Comparison of ENCODE assay signal across 23 cellular contexts in the genomic region with DNA sequence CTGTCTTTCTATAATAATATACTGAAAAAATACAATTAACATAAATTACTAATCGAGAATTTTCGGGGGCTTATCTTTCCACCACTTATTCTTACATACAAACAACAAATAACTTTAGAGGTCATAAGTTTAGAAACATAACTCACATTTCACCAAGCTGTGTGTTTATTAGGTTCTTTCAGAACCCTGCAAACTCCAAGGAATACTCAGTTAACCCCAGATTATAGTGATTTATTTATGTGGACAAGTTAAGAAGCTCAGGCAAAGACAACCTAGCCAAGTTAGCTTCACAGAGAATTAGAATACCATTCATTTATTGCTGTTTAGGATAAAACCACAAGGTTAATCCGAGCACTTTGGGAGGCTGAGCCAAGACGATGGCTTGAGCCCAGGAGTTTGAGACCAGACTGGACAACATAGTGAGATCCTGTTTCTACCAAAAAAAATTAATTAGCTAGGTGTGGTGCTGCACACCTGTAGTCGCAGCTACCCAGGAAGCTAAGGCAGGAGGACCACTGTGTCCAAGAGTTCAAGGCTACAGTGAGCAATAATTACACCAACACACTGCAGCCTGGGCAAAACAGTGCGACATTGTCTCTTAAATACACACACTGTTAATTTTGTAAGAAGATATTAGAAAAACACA. TPM values are rescaled to one million over a fixed set of nuclear protein-coding genes. Genes with fewer than 3 reads are reported as not detected.
DNase-seq lines count a peak whose midpoint lies in the region; ATAC-seq, FAIRE-seq and TF ChIP-seq lines count a peak whose summit lies in the region.
"Had no signal": no experiment of that assay in that cellular context is flagged by ENCODE, and none has a peak within 500 bp of the region (broad histone marks: within the 10 kb centered on the region; RNA-seq: fewer than 3 reads in every experiment).

No MANE protein-coding gene starts in this region.

- H3K79me1 ChIP-seq in trophoblast cell (ENCODE audit: low read length) = no peaks in the 10 kb centered on the region

- intact Hi-C loops in activated CD4-positive, alpha-beta memory T cell treated with anti-CD3 and anti-CD28 coated beads for 36 hours (cut with micrococcal nuclease) = no loop called here
- intact Hi-C loops in GM12878 (cut with micrococcal nuclease; ENCODE audit: unreplicated experiment) = no loop called here

- no peak overlapping the region for H2AK5ac ChIP-seq in trophoblast cell (ENCODE audit: low read length)

- no peak overlapping the region for H3K4me2 ChIP-seq in GM12878 (ENCODE audit: control insufficient read depth, insufficient read depth)
- no peak overlapping the region for H3K4me2 ChIP-seq in trophoblast cell (ENCODE audit: low read length)

- H3K18ac ChIP-seq in trophoblast cell (ENCODE audit: low read length) = no peak overlapping the region

- BruUV-seq in GM12878 (replicated peaks; lab: Mats Ljungman, UMichigan) = no TSS peak

- no peak overlapping the region for H3K9ac ChIP-seq in GM12878 (ENCODE audit: control insufficient read depth, insufficient read depth, low read length)
- no peak overlapping the region for H3K9ac ChIP-seq in trophoblast cell (ENCODE audit: low read length)

- H4K91ac ChIP-seq in trophoblast cell (ENCODE audit: low read depth, low read length) = no peak overlapping the region

- H2BK5ac ChIP-seq in trophoblast cell (ENCODE audit: low read depth, low read length, poor library complexity) = no peak overlapping the region

- H3K14ac ChIP-seq in trophoblast cell (ENCODE audit: low read length) = no peak overlapping the region

- no peak overlapping the region for H2BK12ac ChIP-seq in trophoblast cell (ENCODE audit: low read length)

- TF ChIP-seq RAD21 in GM12878 (IDR thresholded peaks at IDR 0.05; ENCODE audit: insufficient read depth, low read depth, low read length) = no peak

- peaks cover 26% of the 10 kb centered on the region for H3K36me3 Mint-ChIP-seq in activated CD4-positive, alpha-beta memory T cell treated with anti-CD3 and anti-CD28 coated beads for 36 hours
- peaks cover 54% of the 10 kb centered on the region for H3K36me3 Mint-ChIP-seq in activated CD4-positive, alpha-beta memory T cell treated with anti-CD3 and anti-CD28 coated beads, Interleukin-2, amount 10 ng/mL, durations not matched to agents 7 days and 5 days (ENCODE audit: low read depth)

- no peak overlapping the region for H2AFZ ChIP-seq in GM12878 (ENCODE audit: control insufficient read depth, low read depth, low read length)
- H2AFZ ChIP-seq in trophoblast cell (ENCODE audit: insufficient read depth, low read length, poor library complexity) = no peak overlapping the region

- no peak for TF ChIP-seq CTCF in GM12878 (IDR thresholded peaks at IDR 0.05 in 2 of 3, conservative IDR thresholded peaks at IDR 0.05 in 1 of 3; ENCODE audit: control insufficient read depth in 2 of 3, extremely low read depth in 1 of 3, insufficient read depth in 1 of 3, low read depth in 3 of 3, low read length in 3 of 3)

- H4K12ac ChIP-seq in trophoblast cell (ENCODE audit: low read depth, low read length) = no peak overlapping the region

- no peak overlapping the region for H3K23ac ChIP-seq in trophoblast cell (ENCODE audit: low read length)

- no peaks in the 10 kb centered on the region for H3K9me3 Mint-ChIP-seq in activated CD4-positive, alpha-beta memory T cell treated with anti-CD3 and anti-CD28 coated beads for 36 hours
- no peaks in the 10 kb centered on the region for H3K9me3 Mint-ChIP-seq in activated CD4-positive, alpha-beta memory T cell treated with anti-CD3 and anti-CD28 coated beads, Interleukin-2, amount 10 ng/mL, durations not matched to agents 7 days and 5 days
- H3K9me3 Mint-ChIP-seq: stimulated activated naive CD8-positive, alpha-beta T cell treated with anti-CD3 and anti-CD28 coated beads, Interleukin-15, Interleukin-2, amounts not matched to agents 100 ng/mL and 50 ng/mL, for 24 hours had no signal

- peak overlapping the region; percentile 26 for H3K4ac ChIP-seq in trophoblast cell (ENCODE audit: low read depth, low read length)

- H3K79me2 ChIP-seq in GM12878 (ENCODE audit: control insufficient read depth, insufficient read depth, low read length) (peaks cover 52% of the 10 kb centered on the region), trophoblast cell (ENCODE audit: control insufficient read depth, insufficient read depth, low read length, poor library complexity) (peaks cover 10% of the 10 kb centered on the region)

- SMC1A ChIA-PET in GM12878 (lab: Charles Lee; ENCODE audit: uncharacterized antibody, unreplicated experiment) = interaction anchor here (0.8 to 1.3 kb wide), 3 partner anchors 8 to 49 kb away, joined by 3 to 4 read pairs (median 4); no protein-coding TSS in a partner anchor

- H4K20me1 ChIP-seq in GM12878 (ENCODE audit: control insufficient read depth, insufficient read depth) = no peaks in the 10 kb centered on the region

- CTCF ChIA-PET in activated CD4-positive, alpha-beta memory T cell treated with anti-CD3 and anti-CD28 coated beads for 36 hours (lab: Charles Lee) = no interaction called here
- CTCF ChIA-PET in activated CD4-positive, alpha-beta memory T cell treated with anti-CD3 and anti-CD28 coated beads, Interleukin-2, amount 10 ng/mL, durations not matched to agents 7 days and 5 days (lab: Charles Lee) = no interaction called here
- CTCF ChIA-PET in GM12878 (lab: Yijun Ruan, JAX) = interaction anchor here (1.1 to 1.8 kb wide), 3 partner anchors 8 to 186 kb away, joined by 3 to 7 read pairs (median 5); no protein-coding TSS in a partner anchor

- RAD21 ChIA-PET in GM12878 (lab: Charles Lee; ENCODE audit: unreplicated experiment) = no interaction called here

- H3K4me1 Mint-ChIP-seq in activated CD4-positive, alpha-beta memory T cell treated with anti-CD3 and anti-CD28 coated beads for 36 hours (ENCODE audit: low read depth) = peaks cover 45% of the 10 kb centered on the region
- peaks cover 16% of the 10 kb centered on the region for H3K4me1 Mint-ChIP-seq in activated CD4-positive, alpha-beta memory T cell treated with anti-CD3 and anti-CD28 coated beads, Interleukin-2, amount 10 ng/mL, durations not matched to agents 7 days and 5 days

- TF ChIP-seq POLR2A in H54 (IDR thresholded peaks at IDR 0.05; ENCODE audit: low read depth, low read length) = no peak
- no peak for TF ChIP-seq POLR2A in GM12878 (IDR thresholded peaks at IDR 0.05; ENCODE audit: low read depth, low read length)

- H4K8ac ChIP-seq in trophoblast cell (ENCODE audit: low read depth, low read length) = no peak overlapping the region

- no peak overlapping the region for H3K4me3 ChIP-seq in GM12878
- H3K4me3 ChIP-seq in trophoblast cell (ENCODE audit: low read depth, low read length) = no peak overlapping the region
- H3K4me3 ChIP-seq in small intestine (ENCODE audit: low read depth in 1 of 2, low read length in 2 of 2) = no peak overlapping the region
- H3K4me3 ChIP-seq: HAP-1, ovary, transverse colon had no signal

- no peak for ATAC-seq in GM12878

- H3K27me3 ChIP-seq in GM12878 (replicated peaks in 1 of 2; ENCODE audit: control insufficient read depth in 2 of 2, insufficient read depth in 2 of 2, low read length in 1 of 2) (no peaks in the 10 kb centered on the region), trophoblast cell (ENCODE audit: insufficient read depth, low read length) (no peaks in the 10 kb centered on the region), small intestine (ENCODE audit: control insufficient read depth in 2 of 2, insufficient read depth in 2 of 2, low read length in 2 of 2) (no peaks in the 10 kb centered on the region)
- H3K27me3 ChIP-seq: BE2C, ovary, transverse colon had no signal

- no peak overlapping the region for H2BK120ac ChIP-seq in trophoblast cell (ENCODE audit: insufficient read depth, low read length, poor library complexity)

- FAIRE-seq in H54 (lab: Jason Lieb, UNC) = peak; percentile 15
- no peak for FAIRE-seq in GM12878 (lab: Jason Lieb, UNC)
- FAIRE-seq in small intestine (lab: Jason Lieb, UNC) = no peak

- H3K4me3 Mint-ChIP-seq in activated CD4-positive, alpha-beta memory T cell treated with anti-CD3 and anti-CD28 coated beads for 36 hours = no peak overlapping the region
- no peak overlapping the region for H3K4me3 Mint-ChIP-seq in activated CD4-positive, alpha-beta memory T cell treated with anti-CD3 and anti-CD28 coated beads, Interleukin-2, amount 10 ng/mL, durations not matched to agents 7 days and 5 days
- H3K4me3 Mint-ChIP-seq: stimulated activated naive CD8-positive, alpha-beta T cell treated with anti-CD3 and anti-CD28 coated beads, Interleukin-15, Interleukin-2, amounts not matched to agents 100 ng/mL and 50 ng/mL, for 24 hours had no signal

- WGBS in GM12878 (ENCODE audit: insufficient coverage, insufficient replicate concordance, low lambda C conversion rate, missing lambda C conversion rate) = 97% methylated on average over 6 of the region's 6 CpGs
- no CpG with 5 or more reads among the region's 6 CpGs for WGBS in trophoblast cell (ENCODE audit: extremely low coverage, insufficient coverage, insufficient read length)
- WGBS in small intestine, 3 donors = 84 to 92% (median 88%) methylated on average over 6 of the region's 6 CpGs

- H3K36me3 ChIP-seq in GM12878 (ENCODE audit: control insufficient read depth in 2 of 2, insufficient read depth in 2 of 2, low read length in 1 of 2) = peaks cover 0 to 4% of the 10 kb centered on the region in 2 experiments; a peak in 3 of 4 replicates
- peaks cover 2 to 7% of the 10 kb centered on the region in 2 experiments for H3K36me3 ChIP-seq in trophoblast cell (ENCODE audit: control insufficient read depth in 1 of 2, insufficient read depth in 2 of 2, low read length in 2 of 2)
- peaks cover 0 to 2% of the 10 kb centered on the region in 2 donors for H3K36me3 ChIP-seq in small intestine (ENCODE audit: control insufficient read depth in 2 of 2, insufficient read depth in 2 of 2, low read length in 2 of 2)
- H3K36me3 ChIP-seq: ovary had no signal

- in situ Hi-C loops in GM12878 (cut with MboI) = no loop called here

- no peak for TF ChIP-seq EP300 in GM12878 (IDR thresholded peaks at IDR 0.05; ENCODE audit: borderline replicate concordance in 1 of 2, control insufficient read depth in 1 of 2, low read depth in 2 of 2, low read length in 2 of 2)

- no peak for DNase-seq in activated CD4-positive, alpha-beta memory T cell treated with anti-CD3 and anti-CD28 coated beads for 36 hours
- DNase-seq in activated CD4-positive, alpha-beta memory T cell treated with anti-CD3 and anti-CD28 coated beads, Interleukin-2, amount 10 ng/mL, durations not matched to agents 7 days and 5 days = no peak
- DNase-seq in H54 (ENCODE audit: insufficient read length, low spot score) (no peak), GM12878 (ENCODE audit: low read depth, low spot score) (no peak), trophoblast cell (no peak), DMS79 (lab: John Stamatoyannopoulos, UW) (no peak), small intestine (no peak)
- DNase-seq in effector CD8-positive, alpha-beta T cell (lab: John Stamatoyannopoulos, UW) = no peak
- DNase-seq: 8988T; activated CD4-positive, alpha-beta T cell treated with anti-CD3 and anti-CD28 coated beads for 4 hours; activated CD8-positive, alpha-beta memory T cell treated with anti-CD3 and anti-CD28 coated beads, Interleukin-2, amount 50 U/mL, for 4 hours; activated naive CD4-positive, alpha-beta T cell; aorta; BE2C; islet precursor cell; KG1; NCI-H1048; NCI-H2029 treated with DMSO at 0.1 percent for 48 hours; NCI-H446 treated with DMSO at 0.1 percent for 48 hours; transverse colon had no signal

- no peaks in the 10 kb centered on the region for H3K27me3 Mint-ChIP-seq in activated CD4-positive, alpha-beta memory T cell treated with anti-CD3 and anti-CD28 coated beads for 36 hours
- H3K27me3 Mint-ChIP-seq in activated CD4-positive, alpha-beta memory T cell treated with anti-CD3 and anti-CD28 coated beads, Interleukin-2, amount 10 ng/mL, durations not matched to agents 7 days and 5 days = no peaks in the 10 kb centered on the region
- H3K27me3 Mint-ChIP-seq: stimulated activated naive CD8-positive, alpha-beta T cell treated with anti-CD3 and anti-CD28 coated beads, Interleukin-15, Interleukin-2, amounts not matched to agents 100 ng/mL and 50 ng/mL, for 24 hours had no signal

- H3K27ac ChIP-seq in GM12878 (ENCODE audit: control insufficient read depth, insufficient read depth) = no peak overlapping the region
- no peak overlapping the region for H3K27ac ChIP-seq in trophoblast cell (ENCODE audit: low read depth, low read length)
- H3K27ac ChIP-seq in small intestine (ENCODE audit: low read depth in 1 of 2, low read length in 1 of 2) = no peak overlapping the region
- H3K27ac ChIP-seq: ovary, transverse colon had no signal

- POLR2A ChIA-PET in activated CD4-positive, alpha-beta memory T cell treated with anti-CD3 and anti-CD28 coated beads for 36 hours (lab: Charles Lee) = interaction anchor here (0.6 kb wide), 1 partner anchor 152 kb away, joined by 3 read pairs; no protein-coding TSS in a partner anchor
- POLR2A ChIA-PET in activated CD4-positive, alpha-beta memory T cell treated with anti-CD3 and anti-CD28 coated beads, Interleukin-2, amount 10 ng/mL, durations not matched to agents 7 days and 5 days (lab: Charles Lee) = no interaction called here
- POLR2A ChIA-PET in GM12878 (lab: Charles Lee) = interaction anchor here (0.6 kb wide), 1 partner anchor 27 kb away, joined by 3 read pairs; no protein-coding TSS in a partner anchor

- peak overlapping the region; percentile 38 for H3K27ac Mint-ChIP-seq in activated CD4-positive, alpha-beta memory T cell treated with anti-CD3 and anti-CD28 coated beads for 36 hours
- H3K27ac Mint-ChIP-seq in activated CD4-positive, alpha-beta memory T cell treated with anti-CD3 and anti-CD28 coated beads, Interleukin-2, amount 10 ng/mL, durations not matched to agents 7 days and 5 days = no peak overlapping the region
- H3K27ac Mint-ChIP-seq: stimulated activated naive CD8-positive, alpha-beta T cell treated with anti-CD3 and anti-CD28 coated beads, Interleukin-15, Interleukin-2, amounts not matched to agents 100 ng/mL and 50 ng/mL, for 24 hours had no signal

- H3K4me1 ChIP-seq in GM12878 (ENCODE audit: control insufficient read depth, insufficient read depth, low read length) (no peaks in the 10 kb centered on the region), trophoblast cell (ENCODE audit: control insufficient read depth in 1 of 2, insufficient read depth in 2 of 2, low read length in 2 of 2) (no peaks in the 10 kb centered on the region), small intestine (ENCODE audit: control insufficient read depth in 2 of 2, insufficient read depth in 1 of 2, low read depth in 1 of 2, low read length in 1 of 2) (peaks cover 0 to 11% of the 10 kb centered on the region in 2 donors)

- no peaks in the 10 kb centered on the region for H3K9me3 ChIP-seq in GM12878 (replicated peaks; ENCODE audit: control insufficient read depth, insufficient read depth, low read length)
- no peaks in the 10 kb centered on the region for H3K9me3 ChIP-seq in trophoblast cell (ENCODE audit: insufficient read depth, low read depth, low read length)
- no peaks in the 10 kb centered on the region for H3K9me3 ChIP-seq in small intestine (ENCODE audit: control insufficient read depth, low read depth)
- H3K9me3 ChIP-seq: BE2C, ovary, transverse colon had no signal

RNA-seq across cellular contexts. Expression of a gene that starts 30.0 kb away (rescaled TPM):
- total RNA-seq in activated CD4-positive, alpha-beta memory T cell treated with anti-CD3 and anti-CD28 coated beads for 36 hours = 10 to 100 TPM; 65.6 to 67.1 TPM
- total RNA-seq in activated CD4-positive, alpha-beta memory T cell treated with anti-CD3 and anti-CD28 coated beads, Interleukin-2, amount 10 ng/mL, durations not matched to agents 7 days and 5 days = 10 to 100 TPM; 81.6 to 86.8 TPM
- 47.7 and 54.5 TPM in 2 replicates for total RNA-seq in GM12878 (2013; cell fraction: nucleolus; rRNA removed)
- total RNA-seq in GM12878 (2014; rRNA removed) = 45.4 and 51.9 TPM in 2 replicates
- 39.4 and 40.8 TPM in 2 replicates for total RNA-seq in GM12878 (2014; rRNA removed; fragmentation: Illumina TruSeq; extraction: Trizol)
- total RNA-seq in GM12878 (2021) = 62.4 and 67.2 TPM in 2 replicates
- polyA plus RNA-seq in GM12878 (2011; ENCODE audit: low read depth) = 23.8 TPM
- polyA plus RNA-seq in GM12878 (2011; rRNA removed) = 40.9 and 48.4 TPM in 2 replicates
- 22.2 and 24.9 TPM in 2 replicates for polyA plus RNA-seq in GM12878 (2011; cell fraction: cytosol; rRNA removed)
- polyA plus RNA-seq in GM12878 (2011; cell fraction: nucleus; rRNA removed) = 15.3 and 17.8 TPM in 2 replicates
- 36.4 and 37.1 TPM in 2 replicates for polyA plus RNA-seq in GM12878 (2012)
- polyA plus RNA-seq in GM12878 (2014; fragmentation: Illumina TruSeq; extraction: Trizol) = 54.4 and 70.4 TPM in 2 replicates
- polyA plus RNA-seq in GM12878 (2014; fragmentation: Nextera tagmentation; extraction: Ambion mirVana) = 10 to 100 TPM; 14.0 to 28.5 TPM
- polyA plus RNA-seq in GM12878 (2014; rRNA removed) = 34.1 and 35.2 TPM in 2 replicates
- 10 to 100 TPM; 74.8 to 79.7 TPM for polyA plus RNA-seq in GM12878 (2016; fragmentation: Nextera tagmentation; extraction: Ambion mirVana)
- polyA minus RNA-seq in GM12878 (2011; rRNA and poly(A)+ RNA removed) = 40.7 and 46.6 TPM in 2 replicates
- polyA minus RNA-seq in GM12878 (2011; cell fraction: cytosol; rRNA and poly(A)+ RNA removed) = 21.2 and 29.1 TPM in 2 replicates
- 16.0 and 27.4 TPM in 2 replicates for polyA minus RNA-seq in GM12878 (2011; cell fraction: nucleus; rRNA and poly(A)+ RNA removed)
- polyA plus RNA-seq in trophoblast cell (2013) = 87.4 and 93.1 TPM in 2 replicates
- 10 to 100 TPM; 53.0 to 76.7 (median 72.1) TPM for polyA plus RNA-seq in small intestine
